ENCODE assay signal across 28 cellular contexts in the genomic region with DNA sequence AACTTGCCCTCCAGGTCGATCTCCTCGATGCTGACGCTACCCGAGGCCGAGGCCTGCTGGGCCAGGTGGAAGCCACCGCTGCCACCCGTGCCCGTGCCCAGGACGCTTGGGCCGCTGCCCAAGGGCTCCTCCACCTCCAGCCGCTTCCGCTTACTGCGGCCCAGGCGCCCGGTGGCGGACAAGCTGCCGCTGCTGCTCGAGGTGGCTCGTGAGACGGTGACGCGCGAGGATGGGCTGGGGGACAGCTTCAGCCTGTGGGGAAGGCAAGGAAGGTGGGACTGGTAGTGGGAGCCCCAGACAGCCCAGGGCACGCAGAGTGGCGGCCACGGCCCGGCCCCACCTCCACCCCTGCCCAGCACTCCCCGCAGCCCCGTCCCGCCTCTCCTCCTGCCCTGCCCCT.
"Had no signal": no experiment of that assay in that cellular context is flagged by ENCODE, and none has a peak within 500 bp of the region (broad histone marks: within the 10 kb centered on the region; RNA-seq: fewer than 3 reads in every experiment).

No MANE protein-coding gene starts in this region.

- DNase-seq: activated B cell treated with CpG ODN at 0.5 μM for 24 hours; activated CD4-positive, alpha-beta memory T cell treated with anti-CD3 and anti-CD28 coated beads for 36 hours; activated CD4-positive, alpha-beta T cell treated with anti-CD3 and anti-CD28 coated beads for 48 hours; activated CD4-positive, alpha-beta T cell treated with anti-CD3 and anti-CD28 coated beads, Interleukin-2, amount 50 U/mL, for 1 hour; activated CD8-positive, alpha-beta memory T cell treated with anti-CD3 and anti-CD28 coated beads, Interleukin-2, amount 10 ng/mL, durations not matched to agents 7 days and 5 days; activated CD8-positive, alpha-beta memory T cell treated with anti-CD3 and anti-CD28 coated beads, Interleukin-2, amount 50 U/mL, for 4 hours; activated CD8-positive, alpha-beta T cell treated with anti-CD3 and anti-CD28 coated beads, Interleukin-2, amount 10 ng/mL, durations not matched to agents 7 days and 5 days; activated gamma-delta T cell; activated naive CD4-positive, alpha-beta T cell; activated naive CD4-positive, alpha-beta T cell treated with anti-CD3 and anti-CD28 coated beads, Interleukin-2, amount 10 ng/mL, durations not matched to agents 7 days and 5 days; activated naive CD8-positive, alpha-beta T cell treated with anti-CD3 and anti-CD28 coated beads, Interleukin-2, amount 10 ng/mL, durations not matched to agents 7 days and 5 days; activated T-cell treated with anti-CD3 and anti-CD28 coated beads, Interleukin-2, amount 50 U/mL, for 1 hour; activated T-cell treated with anti-CD3 and anti-CD28 coated beads, Interleukin-2, amount 50 U/mL, for 72 hours; caudate nucleus; colonic mucosa; effector CD8-positive, alpha-beta T cell; esophagus squamous epithelium; head of caudate nucleus; T-helper 1 cell; T-helper 17 cell; T1000; WERI-Rb-1 had no signal

- H3K36me3 Mint-ChIP-seq: activated naive CD4-positive, alpha-beta T cell treated with anti-CD3 and anti-CD28 coated beads, Interleukin-2, amount 50 U/mL, for 72 hours had no signal

- H3K9me3 ChIP-seq: ascending aorta, colonic mucosa, esophagus squamous epithelium had no signal

- H3K4me1 ChIP-seq: ascending aorta, colonic mucosa had no signal

- H3K9me3 Mint-ChIP-seq: activated B cell treated with CpG ODN at 0.5 μM for 24 hours; activated CD4-positive, alpha-beta memory T cell treated with anti-CD3 and anti-CD28 coated beads for 36 hours; activated naive CD4-positive, alpha-beta T cell treated with anti-CD3 and anti-CD28 coated beads, Interleukin-2, amount 10 ng/mL, durations not matched to agents 7 days and 5 days; activated naive CD4-positive, alpha-beta T cell treated with anti-CD3 and anti-CD28 coated beads, Interleukin-2, amount 50 U/mL, for 72 hours; activated naive CD8-positive, alpha-beta T cell treated with anti-CD3 and anti-CD28 coated beads, Interleukin-2, amount 10 ng/mL, durations not matched to agents 7 days and 5 days; activated T-cell treated with anti-CD3 and anti-CD28 coated beads, Interleukin-2, amount 50 U/mL, for 72 hours; brain; T-helper 2 cell treated with Interferon-gamma antibody and Interleukin-4, amounts not matched to agents 5 μg/mL and 100 μg/mL, for 36 hours had no signal

- H3K27me3 Mint-ChIP-seq: activated B cell treated with CpG ODN at 0.5 μM for 24 hours; activated CD4-positive, alpha-beta memory T cell treated with anti-CD3 and anti-CD28 coated beads for 36 hours; activated CD8-positive, alpha-beta memory T cell treated with anti-CD3 and anti-CD28 coated beads, Interleukin-2, amount 10 ng/mL, durations not matched to agents 7 days and 5 days; activated naive CD4-positive, alpha-beta T cell treated with anti-CD3 and anti-CD28 coated beads, Interleukin-2, amount 10 ng/mL, durations not matched to agents 7 days and 5 days; activated naive CD8-positive, alpha-beta T cell treated with anti-CD3 and anti-CD28 coated beads, Interleukin-2, amount 10 ng/mL, durations not matched to agents 7 days and 5 days; brain; T-helper 17 cell had no signal

- H3K4me1 Mint-ChIP-seq: activated B cell treated with CpG ODN at 0.5 μM for 24 hours; activated CD8-positive, alpha-beta memory T cell treated with anti-CD3 and anti-CD28 coated beads, Interleukin-2, amount 10 ng/mL, durations not matched to agents 7 days and 5 days; activated naive CD8-positive, alpha-beta T cell treated with anti-CD3 and anti-CD28 coated beads, Interleukin-2, amount 10 ng/mL, durations not matched to agents 7 days and 5 days; T-helper 17 cell had no signal

- H3K27ac ChIP-seq: ascending aorta, colonic mucosa, epithelial cell of prostate, esophagus squamous epithelium, WERI-Rb-1 had no signal

- H3K27me3 ChIP-seq: ascending aorta, colonic mucosa, esophagus squamous epithelium had no signal

- H3K4me3 Mint-ChIP-seq: activated B cell treated with CpG ODN at 0.5 μM for 24 hours; activated CD4-positive, alpha-beta memory T cell treated with anti-CD3 and anti-CD28 coated beads for 36 hours; activated CD8-positive, alpha-beta memory T cell treated with anti-CD3 and anti-CD28 coated beads, Interleukin-2, amount 10 ng/mL, durations not matched to agents 7 days and 5 days; activated CD8-positive, alpha-beta T cell treated with anti-CD3 and anti-CD28 coated beads, Interleukin-2, amount 10 ng/mL, durations not matched to agents 7 days and 5 days; activated naive CD4-positive, alpha-beta T cell treated with anti-CD3 and anti-CD28 coated beads, Interleukin-2, amount 10 ng/mL, durations not matched to agents 7 days and 5 days; activated naive CD8-positive, alpha-beta T cell treated with anti-CD3 and anti-CD28 coated beads, Interleukin-2, amount 10 ng/mL, durations not matched to agents 7 days and 5 days; activated T-cell treated with anti-CD3 and anti-CD28 coated beads, Interleukin-2, amount 50 U/mL, for 72 hours; brain; T-helper 17 cell; T-helper 2 cell treated with Interferon-gamma antibody and Interleukin-4, amounts not matched to agents 5 μg/mL and 100 μg/mL, for 36 hours had no signal

- ATAC-seq: activated CD4-positive, CD25-positive, alpha-beta regulatory T cell treated with anti-CD3 and anti-CD28 coated beads, Interleukin-2, amount 50 U/mL, for 24 hours; activated CD8-positive, alpha-beta memory T cell treated with anti-CD3 and anti-CD28 coated beads, Interleukin-2, amount 10 ng/mL, durations not matched to agents 7 days and 5 days; activated CD8-positive, alpha-beta T cell treated with anti-CD3 and anti-CD28 coated beads, Interleukin-2, amount 10 ng/mL, durations not matched to agents 7 days and 5 days; activated naive CD4-positive, alpha-beta T cell treated with anti-CD3 and anti-CD28 coated beads, Interleukin-2, amount 50 U/mL, for 72 hours; activated T-cell treated with anti-CD3 and anti-CD28 coated beads, Interleukin-2, amount 50 U/mL, for 72 hours; T-helper 17 cell had no signal

- H3K27ac Mint-ChIP-seq: activated B cell treated with CpG ODN at 0.5 μM for 24 hours; activated CD4-positive, alpha-beta memory T cell treated with anti-CD3 and anti-CD28 coated beads for 36 hours; activated CD8-positive, alpha-beta memory T cell treated with anti-CD3 and anti-CD28 coated beads, Interleukin-2, amount 10 ng/mL, durations not matched to agents 7 days and 5 days; activated CD8-positive, alpha-beta T cell treated with anti-CD3 and anti-CD28 coated beads, Interleukin-2, amount 10 ng/mL, durations not matched to agents 7 days and 5 days; activated naive CD4-positive, alpha-beta T cell treated with anti-CD3 and anti-CD28 coated beads, Interleukin-2, amount 10 ng/mL, durations not matched to agents 7 days and 5 days; activated naive CD8-positive, alpha-beta T cell treated with anti-CD3 and anti-CD28 coated beads, Interleukin-2, amount 10 ng/mL, durations not matched to agents 7 days and 5 days; activated T-cell treated with anti-CD3 and anti-CD28 coated beads, Interleukin-2, amount 50 U/mL, for 72 hours; brain; T-helper 17 cell; T-helper 2 cell treated with Interferon-gamma antibody and Interleukin-4, amounts not matched to agents 5 μg/mL and 100 μg/mL, for 36 hours had no signal

- H3K4me3 ChIP-seq: ascending aorta, colonic mucosa, esophagus squamous epithelium had no signal
